Comparison of ENCODE assay signal across 21 cellular contexts in genomic region chr1:168170552-168171508, GRCh38. TPM values are rescaled to one million over a fixed set of nuclear protein-coding genes. Genes with fewer than 3 reads are reported as not detected.
DNase-seq lines count a peak whose midpoint lies in the region; ATAC-seq and TF ChIP-seq lines count a peak whose summit lies in the region.
"Had no signal": no experiment of that assay in that cellular context is flagged by ENCODE, and none has a peak within 500 bp of the region (broad histone marks: within the 10 kb centered on the region; RNA-seq: fewer than 3 reads in every experiment).

No MANE protein-coding gene starts in this region.

- in situ Hi-C loops in GM13977 (cut with MboI; ENCODE audit: low pct_unique_long_range_greater_than_20kb, low sequenced_read_pairs, unreplicated experiment), result no loop called here

- DNase-seq in GM13977 (ENCODE audit: low spot score), result peak; percentile 21
- DNase-seq in NB4 (ENCODE audit: low read depth), result peak; percentile 27
- DNase-seq in foreskin keratinocyte, result peak in 1 of 2 donors; percentile 53
- no peak for DNase-seq in HK-2 (ENCODE audit: unreplicated experiment)
- DNase-seq in foreskin fibroblast, result no peak
- no peak for DNase-seq in stimulated activated CD4-positive, alpha-beta T cell treated with anti-CD3 and anti-CD28 coated beads, Interleukin-12 subunit alpha, Interleukin-12 subunit beta, amount 100 ng/mL, for 4 hours
- DNase-seq: activated CD4-positive, alpha-beta T cell treated with anti-CD3 and anti-CD28 coated beads for 48 hours; activated naive CD4-positive, alpha-beta T cell treated with anti-CD3 and anti-CD28 coated beads, Interleukin-2, amount 50 U/mL, for 16 hours; activated T-cell treated with anti-CD3 and anti-CD28 coated beads for 4 hours; dermis blood vessel endothelial cell; GDM1; heart right ventricle; Kasumi-1; kidney glomerular epithelial cell; NCI-H1694 treated with DMSO at 0.1 percent for 48 hours; SHP77 treated with DMSO at 0.1 percent for 48 hours; stimulated activated naive CD8-positive, alpha-beta T cell treated with anti-CD3 and anti-CD28 coated beads, Interleukin-15, amount 100 ng/mL, for 72 hours; T1000; upper lobe of right lung had no signal

- H3K27ac ChIP-seq in ACC112 (ENCODE audit: low read depth, low read length) (no peak overlapping the region), foreskin keratinocyte (no peak overlapping the region)
- H3K27ac ChIP-seq: heart right ventricle, upper lobe of right lung had no signal

- no peak for TF ChIP-seq CTCF in GM13977 (IDR thresholded peaks at IDR 0.05; ENCODE audit: extremely low read depth, insufficient read depth, missing control alignments)
- TF ChIP-seq CTCF in NB4 (IDR thresholded peaks at IDR 0.05; ENCODE audit: low read depth, low read length), result no peak
- TF ChIP-seq CTCF in foreskin keratinocyte (conservative IDR thresholded peaks at IDR 0.05), result no peak
- TF ChIP-seq CTCF in foreskin fibroblast (IDR thresholded peaks at IDR 0.05; ENCODE audit: low read depth, low read length), result no peak

- H3K36me3 ChIP-seq in ACC112 (ENCODE audit: insufficient read depth, low read length), result no peaks in the 10 kb centered on the region
- H3K36me3 ChIP-seq: heart right ventricle, upper lobe of right lung had no signal

- H2AFZ ChIP-seq in ACC112 (ENCODE audit: low read length, unreplicated experiment), result peak overlapping the region; percentile 65

- no peak for TF ChIP-seq POLR2A in NB4 (IDR thresholded peaks at IDR 0.05; ENCODE audit: extremely low read depth, insufficient read length)

- no peaks in the 10 kb centered on the region for H3K79me2 ChIP-seq in ACC112 (ENCODE audit: control insufficient read depth, insufficient read depth, low read length, unreplicated experiment)

- no peaks in the 10 kb centered on the region for H3K27me3 ChIP-seq in ACC112 (ENCODE audit: insufficient read depth, low read length)
- no peaks in the 10 kb centered on the region for H3K27me3 ChIP-seq in foreskin keratinocyte
- H3K27me3 ChIP-seq: upper lobe of right lung had no signal

- ATAC-seq in foreskin keratinocyte (peak; percentile 27), HG02840 (IDR thresholded peaks at IDR 0.05; ENCODE audit: low FRiP score, unreplicated experiment) (no peak)
- ATAC-seq: heart right ventricle; stimulated activated naive CD8-positive, alpha-beta T cell treated with anti-CD3 and anti-CD28 coated beads, Interleukin-15, amount 100 ng/mL, for 72 hours; upper lobe of right lung had no signal

- H3K4me3 ChIP-seq in ACC112 (ENCODE audit: low read depth, low read length) (no peak overlapping the region), NB4 (ENCODE audit: low read depth, low read length) (no peak overlapping the region), foreskin fibroblast (ENCODE audit: low read depth in 1 of 2, low read length in 2 of 2) (no peak overlapping the region)
- H3K4me3 ChIP-seq: heart right ventricle, upper lobe of right lung had no signal

- no peaks in the 10 kb centered on the region for H3K4me1 ChIP-seq in ACC112 (ENCODE audit: control insufficient read depth, insufficient read depth, low read length, unreplicated experiment)
- no peaks in the 10 kb centered on the region for H3K4me1 ChIP-seq in foreskin keratinocyte
- H3K4me1 ChIP-seq: heart right ventricle, upper lobe of right lung had no signal

RNA-seq across cellular contexts. Expression of gene TIPRL, which starts 7.9 kb away (rescaled TPM):
- 35.9 and 37.0 TPM in 2 replicates for total RNA-seq in foreskin keratinocyte
- polyA plus RNA-seq in foreskin keratinocyte, result 25.2 and 28.0 TPM in 2 replicates

RNA-seq across cellular contexts. Expression of gene GPR161, which starts 34.1 kb away (rescaled TPM):
- 20.8 and 23.6 TPM in 2 replicates for total RNA-seq in foreskin keratinocyte
- polyA plus RNA-seq in foreskin keratinocyte, result 11.4 and 11.6 TPM in 2 replicates

RNA-seq across cellular contexts. Expression of gene SFT2D2, which starts 55.0 kb away (rescaled TPM):
- 33.6 and 35.6 TPM in 2 replicates for total RNA-seq in foreskin keratinocyte
- polyA plus RNA-seq in foreskin keratinocyte, result 6.1 TPM in 2 replicates

Comparison
In these comparisons a context has a peak if more than half of its experiments do, and no peak if none do; other contexts are left out.
1. DNase-seq: peak in GM13977 (single experiment) and NB4 (single experiment); none in HK-2 (single experiment), foreskin fibroblast (0 of 2) and stimulated activated CD4-positive, alpha-beta T cell treated with anti-CD3 and anti-CD28 coated beads, Interleukin-12 subunit alpha, Interleukin-12 subunit beta, amount 100 ng/mL, for 4 hours (single experiment).